Comparison of ENCODE assay signal across 12 cellular contexts in the genomic region with DNA sequence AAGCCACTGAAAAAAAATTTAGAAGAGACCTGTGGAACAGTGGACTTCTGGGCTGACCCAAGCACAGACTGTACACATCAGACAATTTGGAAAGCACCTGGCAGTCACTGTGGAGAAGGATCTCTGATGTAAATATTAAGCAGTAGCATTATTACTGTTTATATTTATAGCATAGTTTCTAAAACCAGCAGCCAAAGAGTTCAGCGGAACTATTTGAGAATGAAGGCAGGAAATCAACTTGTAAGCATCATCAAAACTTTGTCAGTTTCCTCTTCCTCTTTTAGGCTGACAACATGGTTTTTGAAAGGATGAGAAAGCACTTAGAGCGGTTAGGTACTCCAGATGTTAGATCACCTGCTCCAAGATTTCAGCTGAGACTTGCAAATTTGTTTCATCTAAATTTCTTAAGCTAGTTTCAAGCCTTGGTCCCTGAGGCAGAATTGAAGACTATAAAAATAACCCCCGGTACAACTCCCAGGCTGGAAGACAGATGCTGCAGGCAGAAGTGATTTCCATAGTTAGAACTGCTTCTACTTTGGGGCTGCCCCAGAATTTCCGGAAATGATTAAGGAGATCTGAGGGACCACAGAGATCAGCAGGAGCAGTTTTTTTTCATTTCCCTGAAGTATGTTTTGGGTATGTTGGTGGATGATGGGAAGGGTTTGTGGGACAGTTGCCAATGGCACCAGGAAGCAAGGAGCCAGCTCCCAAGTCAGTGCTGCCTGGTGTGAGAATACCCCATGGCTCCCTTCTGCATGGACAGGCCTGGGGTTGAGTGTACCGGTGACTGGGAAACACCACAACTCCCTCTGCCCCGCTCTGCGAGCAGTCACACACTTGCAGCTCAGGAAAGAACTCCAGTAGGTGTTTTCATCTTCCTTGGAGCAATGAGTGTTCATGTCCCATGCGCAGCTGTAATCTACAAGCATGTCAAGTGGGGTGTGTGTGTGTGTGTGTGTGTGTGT.
DNase-seq lines count a peak whose midpoint lies in the region; ATAC-seq and TF ChIP-seq lines count a peak whose summit lies in the region.
"Had no signal": no experiment of that assay in that cellular context is flagged by ENCODE, and none has a peak within 500 bp of the region (broad histone marks: within the 10 kb centered on the region; RNA-seq: fewer than 3 reads in every experiment).

No MANE protein-coding gene starts in this region.

- H3K4me3 ChIP-seq in Karpas-422 (ENCODE audit: low read length) (no peak overlapping the region), upper lobe of right lung (no peak overlapping the region)

- H3K9me3 ChIP-seq in Karpas-422 (ENCODE audit: low read length) (no peaks in the 10 kb centered on the region), upper lobe of right lung (no peaks in the 10 kb centered on the region)

- H3K27me3 ChIP-seq in Karpas-422 (ENCODE audit: low read length) (no peaks in the 10 kb centered on the region), upper lobe of right lung (no peaks in the 10 kb centered on the region)

- no peaks in the 10 kb centered on the region for H3K9me3 Mint-ChIP-seq in memory B cell
- H3K9me3 Mint-ChIP-seq: activated T-cell treated with anti-CD3 and anti-CD28 coated beads, Interleukin-2, amount 50 U/mL, for 4 hours; dendritic cell treated with granulocyte-macrophage colony-stimulating factor and Interleukin-4, amounts not matched to agents 40 ng/mL and 50 ng/mL, for 4 days had no signal

- intact Hi-C loops in upper lobe of right lung (cut with DNase I) = no loop called here

- no peak overlapping the region for H3K4me2 ChIP-seq in Karpas-422 (ENCODE audit: low read depth, low read length, poor library complexity, severe bottlenecking)

- H3K4me3 Mint-ChIP-seq in memory B cell = no peak overlapping the region
- H3K4me3 Mint-ChIP-seq: activated T-cell treated with anti-CD3 and anti-CD28 coated beads, Interleukin-2, amount 50 U/mL, for 4 hours; dendritic cell treated with granulocyte-macrophage colony-stimulating factor and Interleukin-4, amounts not matched to agents 40 ng/mL and 50 ng/mL, for 4 days had no signal

- H3K27ac ChIP-seq in Karpas-422 (ENCODE audit: low read length) = no peak overlapping the region
- H3K27ac ChIP-seq in upper lobe of right lung = no peak overlapping the region
- H3K27ac ChIP-seq: 22Rv1 had no signal

- H3K4me1 Mint-ChIP-seq in memory B cell = peaks cover 3% of the 10 kb centered on the region

- H2AFZ ChIP-seq in Karpas-422 (ENCODE audit: low read length) = no peak overlapping the region

- no peaks in the 10 kb centered on the region for H4K20me1 ChIP-seq in Karpas-422 (ENCODE audit: insufficient read depth, low read depth, low read length)

- peak overlapping the region; percentile 24 for H3K27ac Mint-ChIP-seq in memory B cell
- H3K27ac Mint-ChIP-seq: dendritic cell treated with granulocyte-macrophage colony-stimulating factor and Interleukin-4, amounts not matched to agents 40 ng/mL and 50 ng/mL, for 4 days had no signal

- H3K36me3 ChIP-seq in Karpas-422 (ENCODE audit: insufficient read depth, low read length) (no peaks in the 10 kb centered on the region), upper lobe of right lung (no peaks in the 10 kb centered on the region)

- peaks cover 10% of the 10 kb centered on the region for H3K4me1 ChIP-seq in Karpas-422 (ENCODE audit: low read length)
- no peaks in the 10 kb centered on the region for H3K4me1 ChIP-seq in upper lobe of right lung

- no peaks in the 10 kb centered on the region for H3K27me3 Mint-ChIP-seq in memory B cell
- H3K27me3 Mint-ChIP-seq: dendritic cell treated with granulocyte-macrophage colony-stimulating factor and Interleukin-4, amounts not matched to agents 40 ng/mL and 50 ng/mL, for 4 days had no signal

- ATAC-seq in GM21723 (IDR thresholded peaks at IDR 0.05; ENCODE audit: unreplicated experiment) (peak; percentile 92), memory B cell (ENCODE audit: low read depth) (peak; percentile 62), upper lobe of right lung (no peak)

- H3K79me2 ChIP-seq in Karpas-422 (ENCODE audit: low read length) = no peaks in the 10 kb centered on the region

- H3K36me3 Mint-ChIP-seq in memory B cell = no peaks in the 10 kb centered on the region

- H3K9me2 ChIP-seq in Karpas-422 (replicated peaks; ENCODE audit: insufficient read depth, low read length) = no peaks in the 10 kb centered on the region

- DNase-seq in DMS79 treated with DMSO at 0.1 percent for 48 hours (lab: John Stamatoyannopoulos, UW) = peak; percentile 25
- no peak for DNase-seq in DMS79 (lab: John Stamatoyannopoulos, UW)
- peak; percentile 46 for DNase-seq in Karpas-422
- peak in 1 of 2 donors; percentile 2 for DNase-seq in memory B cell (ENCODE audit: low spot score in 2 of 2)
- DNase-seq in upper lobe of right lung = no peak
- DNase-seq in stimulated activated CD4-positive, alpha-beta T cell treated with anti-CD3 and anti-CD28 coated beads, Interleukin-2, amount 100 ng/mL, for 48 hours = no peak
- DNase-seq in activated naive CD4-positive, alpha-beta T cell (lab: John Stamatoyannopoulos, UW) = no peak
- DNase-seq: activated T-cell treated with anti-CD3 and anti-CD28 coated beads, Interleukin-2, amount 50 U/mL, for 4 hours; NCI-H1930 had no signal

- H3K9ac ChIP-seq in Karpas-422 (ENCODE audit: low read length) = no peak overlapping the region

- TF ChIP-seq CTCF in upper lobe of right lung (IDR thresholded peaks at IDR 0.05) = no peak

Comparison
In these comparisons a context has a peak if more than half of its experiments do, and no peak if none do; other contexts are left out.
1. DNase-seq: peak in DMS79 treated with DMSO at 0.1 percent for 48 hours (single experiment) and Karpas-422 (single experiment); none in DMS79 (single experiment), upper lobe of right lung (single experiment), stimulated activated CD4-positive, alpha-beta T cell treated with anti-CD3 and anti-CD28 coated beads, Interleukin-2, amount 100 ng/mL, for 48 hours (0 of 2) and activated naive CD4-positive, alpha-beta T cell (0 of 4).